ENCODE assay signal across 9 cellular contexts in the genomic region with DNA sequence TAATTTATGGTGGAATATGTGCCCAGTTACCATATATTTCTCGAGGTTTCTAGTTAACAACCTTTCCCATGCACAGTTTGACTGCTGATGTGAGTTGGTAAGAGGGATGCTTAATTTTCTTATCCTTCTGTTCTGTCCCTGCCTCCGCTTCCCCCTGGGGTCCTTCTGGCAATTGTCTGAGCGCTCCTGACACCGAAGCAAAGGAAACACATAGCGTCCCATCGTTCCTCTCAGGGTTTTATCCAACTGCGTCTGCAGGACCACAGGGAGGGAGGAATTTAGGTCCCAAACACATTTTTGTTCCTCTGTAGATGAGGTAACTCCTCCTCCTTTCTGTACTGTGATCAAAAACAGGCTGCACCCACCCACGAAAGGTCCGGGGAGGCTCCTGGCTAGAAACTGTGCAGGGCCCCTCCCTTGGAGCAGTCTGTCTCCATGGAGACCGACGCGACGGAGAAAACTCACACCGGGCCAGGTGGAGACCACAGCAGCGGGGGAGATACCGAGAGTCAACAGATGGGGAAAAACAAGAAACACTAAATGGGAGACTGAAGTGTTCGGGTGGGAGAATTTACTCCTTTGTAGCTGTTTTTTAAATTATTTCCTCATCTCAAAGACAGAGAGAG.
DNase-seq lines count a peak whose midpoint lies in the region; ATAC-seq and TF ChIP-seq lines count a peak whose summit lies in the region.
"Had no signal": no experiment of that assay in that cellular context is flagged by ENCODE, and none has a peak within 500 bp of the region (broad histone marks: within the 10 kb centered on the region; RNA-seq: fewer than 3 reads in every experiment).

No MANE protein-coding gene starts in this region.

- H3K4me1 Mint-ChIP-seq in nephron: peaks cover 23% of the 10 kb centered on the region
- peaks cover 0 to 2% (median 0%) of the 10 kb centered on the region in 4 donors for H3K4me1 Mint-ChIP-seq in naive thymus-derived CD8-positive, alpha-beta T cell

- CTCF ChIA-PET in IMR-90 (lab: Yijun Ruan, JAX): interaction anchor here (0.6 kb wide), 1 partner anchor 14 kb away, joined by 3 read pairs; no protein-coding TSS in a partner anchor

- H4K8ac ChIP-seq in IMR-90 (ENCODE audit: low read depth in 2 of 2, low read length in 2 of 2): no peak overlapping the region

- no peak overlapping the region for H3K23ac ChIP-seq in IMR-90 (ENCODE audit: low read depth, low read length)

- no peak overlapping the region for H3K18ac ChIP-seq in IMR-90 (ENCODE audit: low read depth, low read length)

- H3K27ac ChIP-seq in IMR-90 (ENCODE audit: insufficient read depth, low read length) (no peak overlapping the region), colonic mucosa (no peak overlapping the region)

- no peak overlapping the region for H3K4ac ChIP-seq in IMR-90 (ENCODE audit: low read depth, low read length)

- H3K4me1 ChIP-seq in IMR-90 (ENCODE audit: control insufficient read depth, insufficient read depth, low read length) (no peaks in the 10 kb centered on the region), colonic mucosa (no peaks in the 10 kb centered on the region)

- H3K56ac ChIP-seq in IMR-90 (ENCODE audit: extremely low read depth, insufficient read depth, low read length): no peak overlapping the region

- intact Hi-C loops in IMR-90 (cut with micrococcal nuclease) (no loop called here), colonic mucosa (cut with DNase I) (no loop called here)

- POLR2A ChIA-PET in IMR-90 (lab: Charles Lee; ENCODE audit: unreplicated experiment): no interaction called here
- POLR2A ChIA-PET in naive thymus-derived CD8-positive, alpha-beta T cell (lab: Charles Lee): no interaction called here

- H2BK15ac ChIP-seq in IMR-90 (ENCODE audit: low read depth, low read length): no peak overlapping the region

- H3K27me3 ChIP-seq in IMR-90 (ENCODE audit: control insufficient read depth, insufficient read depth, low read length): no peaks in the 10 kb centered on the region
- H3K27me3 ChIP-seq in colonic mucosa: no peaks in the 10 kb centered on the region

- H3K9me3 Mint-ChIP-seq in nephron: peaks cover 7% of the 10 kb centered on the region
- H3K9me3 Mint-ChIP-seq in naive thymus-derived CD8-positive, alpha-beta T cell: peaks cover 0 to 5% (median 0%) of the 10 kb centered on the region in 9 donors

- H4K5ac ChIP-seq in IMR-90 (ENCODE audit: low read depth, low read length): no peak overlapping the region

- H2AFZ ChIP-seq in IMR-90 (replicated peaks; ENCODE audit: low read length, poor library complexity): no peak overlapping the region

- no peak for TF ChIP-seq CTCF in GM20000 (IDR thresholded peaks at IDR 0.05; ENCODE audit: extremely low read depth, missing control alignments)
- no peak for TF ChIP-seq CTCF in IMR-90 (conservative IDR thresholded peaks at IDR 0.05; ENCODE audit: low read depth, low read length)
- no peak for TF ChIP-seq CTCF in colonic mucosa (IDR thresholded peaks at IDR 0.05)
- no peak for TF ChIP-seq CTCF in nephron (IDR thresholded peaks at IDR 0.05; ENCODE audit: unreplicated experiment in 3 of 3)
- no peak for TF ChIP-seq CTCF in GM10266 (IDR thresholded peaks at IDR 0.05; ENCODE audit: control insufficient read depth, insufficient read depth, low read depth, missing control alignments)

- dilution Hi-C loops in IMR-90 (cut with HindIII; ENCODE audit: low sequenced_read_pairs, unreplicated experiment): no loop called here

- no peak overlapping the region for H3K9ac ChIP-seq in IMR-90 (ENCODE audit: low read depth, low read length)
- H3K9ac ChIP-seq in colonic mucosa (ENCODE audit: low read depth in 2 of 2, low read length in 2 of 2): no peak overlapping the region

- peaks cover 9% of the 10 kb centered on the region for H3K27me3 Mint-ChIP-seq in nephron (ENCODE audit: low read depth)
- H3K27me3 Mint-ChIP-seq in naive thymus-derived CD8-positive, alpha-beta T cell: peaks cover 6 to 44% (median 21%) of the 10 kb centered on the region in 5 donors

- no peak overlapping the region for H2AK9ac ChIP-seq in IMR-90 (replicated peaks; ENCODE audit: low read depth, low read length, poor library complexity)

- no peak overlapping the region for H2BK120ac ChIP-seq in IMR-90 (ENCODE audit: low read depth, low read length)

- H3K9me1 ChIP-seq in IMR-90 (ENCODE audit: insufficient read depth, low read length): no peaks in the 10 kb centered on the region

- no peaks in the 10 kb centered on the region for H4K20me1 ChIP-seq in IMR-90 (ENCODE audit: insufficient read depth, low read length)

- no peak overlapping the region for H2AK5ac ChIP-seq in IMR-90 (ENCODE audit: low read depth, low read length)

- in situ Hi-C loops in IMR-90 (cut with MboI; ENCODE audit: low sequenced_read_pairs): no loop called here

- H3K27ac Mint-ChIP-seq in nephron: peak overlapping the region; percentile 45 to 49 (median 48)
- no peak overlapping the region for H3K27ac Mint-ChIP-seq in naive thymus-derived CD8-positive, alpha-beta T cell

- H3K4me2 ChIP-seq in IMR-90 (ENCODE audit: low read depth, low read length): peak overlapping the region; percentile 9; the same call in 1 of the 2 replicates

- no peak for ATAC-seq in IMR-90 (ENCODE audit: low read depth)
- ATAC-seq in naive thymus-derived CD8-positive, alpha-beta T cell: no peak
- ATAC-seq: K562 had no signal

- BruUV-seq in IMR-90 (replicated peaks; lab: Mats Ljungman, UMichigan): no TSS peak

- no peak overlapping the region for H4K91ac ChIP-seq in IMR-90 (ENCODE audit: insufficient read depth, low read depth, low read length)

- H3K9me3 ChIP-seq in IMR-90 (ENCODE audit: control insufficient read depth, insufficient read depth, low read length) (no peaks in the 10 kb centered on the region), colonic mucosa (no peaks in the 10 kb centered on the region)

- H3K4me3 ChIP-seq in IMR-90 (ENCODE audit: insufficient read depth, low read depth, low read length): no peak overlapping the region
- H3K4me3 ChIP-seq in colonic mucosa: peak overlapping the region; percentile 17
- H3K4me3 ChIP-seq: K562 had no signal

- peak overlapping the region; percentile 77 to 79 (median 77) for H3K4me3 Mint-ChIP-seq in nephron
- H3K4me3 Mint-ChIP-seq in naive thymus-derived CD8-positive, alpha-beta T cell: peak overlapping the region in 1 of 10 donors; percentile 19

- H2BK20ac ChIP-seq in IMR-90 (ENCODE audit: low read depth, low read length): no peak overlapping the region

- H2BK5ac ChIP-seq in IMR-90 (ENCODE audit: low read depth, low read length, poor library complexity, severe bottlenecking): no peak overlapping the region

- H3K36me3 Mint-ChIP-seq in nephron (ENCODE audit: low read depth): no peaks in the 10 kb centered on the region
- peaks cover 0 to 3% (median 0%) of the 10 kb centered on the region in 3 donors for H3K36me3 Mint-ChIP-seq in naive thymus-derived CD8-positive, alpha-beta T cell

- no peak for TF ChIP-seq POLR2A in IMR-90 (IDR thresholded peaks at IDR 0.05; ENCODE audit: low read depth, low read length)

- H3K14ac ChIP-seq in IMR-90 (replicated peaks; ENCODE audit: low read depth, low read length): no peak overlapping the region

- no peaks in the 10 kb centered on the region for H3K36me3 ChIP-seq in IMR-90 (ENCODE audit: control insufficient read depth, insufficient read depth, low read length)
- H3K36me3 ChIP-seq in colonic mucosa: no peaks in the 10 kb centered on the region

- DNase-seq in GM20000 (ENCODE audit: low spot score) (peak; percentile 15), IMR-90 (no peak), colonic mucosa (no peak), GM10266 (ENCODE audit: extremely low spot score) (no peak)
- no peak for DNase-seq in stimulated activated CD4-positive, alpha-beta T cell treated with anti-CD3 and anti-CD28 coated beads, Interleukin-4, amount 100 ng/mL, for 24 hours
- no peak for DNase-seq in naive thymus-derived CD8-positive, alpha-beta T cell
- DNase-seq in NK-92 treated with Interleukin-12 subunit alpha and Interleukin-12 subunit beta, amount 100 ng/mL, for 24 hours (lab: John Stamatoyannopoulos, UW): no peak

- no CpG with 5 or more reads among the region's 17 CpGs for WGBS in IMR-90 (ENCODE audit: extremely low coverage in 2 of 2, insufficient read length in 1 of 2), 2 experiments

- no peak for TF ChIP-seq RAD21 in IMR-90 (IDR thresholded peaks at IDR 0.05; ENCODE audit: low read length)

- no peaks in the 10 kb centered on the region for H3K79me1 ChIP-seq in IMR-90 (ENCODE audit: low read depth in 1 of 2, low read length in 2 of 2)

TF ChIP-seq in IMR-90, 13 proteins besides CTCF, POLR2A, EP300 and RAD21:
- no peak for TF ChIP-seq MXI1 (IDR thresholded peaks at IDR 0.05; ENCODE audit: borderline replicate concordance, low read depth, low read length)

Comparison
In these comparisons a context has a peak if more than half of its experiments do, and no peak if none do; other contexts are left out.
1. H3K27ac Mint-ChIP-seq: peak in nephron (3 of 3); none in naive thymus-derived CD8-positive, alpha-beta T cell (0 of 10).